In genomic region chr3:156216216-156216615, GRCh38 we compare ENCODE assay signal across 26 cellular contexts.
"Had no signal": no experiment of that assay in that cellular context is flagged by ENCODE, and none has a peak within 500 bp of the region (broad histone marks: within the 10 kb centered on the region; RNA-seq: fewer than 3 reads in every experiment).

No MANE protein-coding gene starts in this region.

- H3K9me3 Mint-ChIP-seq: activated CD4-positive, alpha-beta T cell treated with anti-CD3 and anti-CD28 coated beads, Interleukin-2, amount 10 ng/mL, durations not matched to agents 24 days and 14 days; activated CD8-positive, alpha-beta T cell treated with anti-CD3 and anti-CD28 coated beads for 36 hours; activated naive CD4-positive, alpha-beta T cell treated with anti-CD3 and anti-CD28 coated beads, Interleukin-2, amount 50 U/mL, for 24 hours; activated naive CD8-positive, alpha-beta T cell treated with anti-CD3 and anti-CD28 coated beads, Interleukin-2, amount 10 ng/mL, durations not matched to agents 7 days and 5 days; T-helper 2 cell treated with Interferon-gamma antibody and Interleukin-4, amounts not matched to agents 5 μg/mL and 100 μg/mL, for 36 hours had no signal

- ATAC-seq: activated CD8-positive, alpha-beta T cell treated with anti-CD3 and anti-CD28 coated beads for 36 hours; activated T-cell treated with anti-CD3 and anti-CD28 coated beads, Interleukin-2, amount 50 U/mL, for 72 hours; activated T-helper 17 cell treated with anti-CD3 and anti-CD28 coated beads, Interleukin-2, amount 50 U/mL, for 72 hours; body of pancreas; Panc1 had no signal

- H3K27me3 ChIP-seq: ascending aorta, body of pancreas, breast epithelium had no signal

- DNase-seq: activated CD4-positive, alpha-beta T cell treated with anti-CD3 and anti-CD28 coated beads, Interleukin-2, amount 10 ng/mL, durations not matched to agents 24 days and 14 days; activated CD4-positive, alpha-beta T cell treated with anti-CD3 and anti-CD28 coated beads, Interleukin-2, amount 50 U/mL, for 4 hours; activated CD8-positive, alpha-beta T cell treated with anti-CD3 and anti-CD28 coated beads for 36 hours; activated effector memory CD4-positive, alpha-beta T cell treated with anti-CD3 and anti-CD28 coated beads, Interleukin-2, amount 50 U/mL, for 16 hours; activated naive CD4-positive, alpha-beta T cell treated with Interleukin-2 at 50 U/mL for 16 hours; activated naive CD8-positive, alpha-beta T cell treated with anti-CD3 and anti-CD28 coated beads, Interleukin-2, amount 10 ng/mL, durations not matched to agents 7 days and 5 days; activated T-cell treated with anti-CD3 and anti-CD28 coated beads, Interleukin-2, amount 50 U/mL, for 1 hour; activated T-cell treated with anti-CD3 and anti-CD28 coated beads, Interleukin-2, amount 50 U/mL, for 72 hours; amygdala; body of pancreas; Karpas-422; KBM-7; NCI-H1105; NCI-H187 treated with DMSO at 0.1 percent for 48 hours; NCI-H2171 treated with DMSO at 0.1 percent for 48 hours; NCI-H446 treated with DMSO at 0.1 percent for 48 hours; NCI-H524; NCI-H82; RPMI8226 had no signal

- H3K36me3 Mint-ChIP-seq: activated naive CD8-positive, alpha-beta T cell treated with anti-CD3 and anti-CD28 coated beads, Interleukin-2, amount 10 ng/mL, durations not matched to agents 7 days and 5 days had no signal

- H3K27ac ChIP-seq: ascending aorta, body of pancreas, breast epithelium had no signal

- H3K36me3 ChIP-seq: ascending aorta, breast epithelium had no signal

- H3K9me3 ChIP-seq: ascending aorta, body of pancreas had no signal

- H3K4me3 Mint-ChIP-seq: activated CD4-positive, alpha-beta T cell treated with anti-CD3 and anti-CD28 coated beads, Interleukin-2, amount 10 ng/mL, durations not matched to agents 24 days and 14 days; activated CD8-positive, alpha-beta T cell treated with anti-CD3 and anti-CD28 coated beads for 36 hours; activated naive CD4-positive, alpha-beta T cell treated with anti-CD3 and anti-CD28 coated beads, Interleukin-2, amount 50 U/mL, for 24 hours; activated naive CD8-positive, alpha-beta T cell treated with anti-CD3 and anti-CD28 coated beads, Interleukin-2, amount 10 ng/mL, durations not matched to agents 7 days and 5 days; activated T-cell treated with anti-CD3 and anti-CD28 coated beads, Interleukin-2, amount 50 U/mL, for 72 hours; activated T-helper 17 cell treated with anti-CD3 and anti-CD28 coated beads, Interleukin-2, amount 50 U/mL, for 72 hours; T-helper 1 cell treated with Interleukin-12 subunit alpha and Interleukin-12 subunit beta and Interleukin-4 antibody, amounts not matched to agents 30 μg/mL and 1 μg/mL, for 36 hours; T-helper 2 cell treated with Interferon-gamma antibody and Interleukin-4, amounts not matched to agents 5 μg/mL and 100 μg/mL, for 36 hours had no signal

- H3K4me1 Mint-ChIP-seq: activated CD4-positive, alpha-beta T cell treated with anti-CD3 and anti-CD28 coated beads, Interleukin-2, amount 10 ng/mL, durations not matched to agents 24 days and 14 days; activated naive CD4-positive, alpha-beta T cell treated with anti-CD3 and anti-CD28 coated beads, Interleukin-2, amount 50 U/mL, for 24 hours; activated naive CD8-positive, alpha-beta T cell treated with anti-CD3 and anti-CD28 coated beads, Interleukin-2, amount 10 ng/mL, durations not matched to agents 7 days and 5 days; activated T-helper 17 cell treated with anti-CD3 and anti-CD28 coated beads, Interleukin-2, amount 50 U/mL, for 72 hours had no signal

- H3K4me1 ChIP-seq: ascending aorta, breast epithelium had no signal

- H3K27ac Mint-ChIP-seq: activated CD4-positive, alpha-beta T cell treated with anti-CD3 and anti-CD28 coated beads, Interleukin-2, amount 10 ng/mL, durations not matched to agents 24 days and 14 days; activated CD8-positive, alpha-beta T cell treated with anti-CD3 and anti-CD28 coated beads for 36 hours; activated naive CD4-positive, alpha-beta T cell treated with anti-CD3 and anti-CD28 coated beads, Interleukin-2, amount 50 U/mL, for 24 hours; activated naive CD8-positive, alpha-beta T cell treated with anti-CD3 and anti-CD28 coated beads, Interleukin-2, amount 10 ng/mL, durations not matched to agents 7 days and 5 days; activated T-cell treated with anti-CD3 and anti-CD28 coated beads, Interleukin-2, amount 50 U/mL, for 72 hours; activated T-helper 17 cell treated with anti-CD3 and anti-CD28 coated beads, Interleukin-2, amount 50 U/mL, for 72 hours; T-helper 1 cell treated with Interleukin-12 subunit alpha and Interleukin-12 subunit beta and Interleukin-4 antibody, amounts not matched to agents 30 μg/mL and 1 μg/mL, for 36 hours; T-helper 2 cell treated with Interferon-gamma antibody and Interleukin-4, amounts not matched to agents 5 μg/mL and 100 μg/mL, for 36 hours had no signal

- H3K4me3 ChIP-seq: ascending aorta, body of pancreas, breast epithelium had no signal
